Comparison of ENCODE assay signal across 31 cellular contexts in the genomic region with DNA sequence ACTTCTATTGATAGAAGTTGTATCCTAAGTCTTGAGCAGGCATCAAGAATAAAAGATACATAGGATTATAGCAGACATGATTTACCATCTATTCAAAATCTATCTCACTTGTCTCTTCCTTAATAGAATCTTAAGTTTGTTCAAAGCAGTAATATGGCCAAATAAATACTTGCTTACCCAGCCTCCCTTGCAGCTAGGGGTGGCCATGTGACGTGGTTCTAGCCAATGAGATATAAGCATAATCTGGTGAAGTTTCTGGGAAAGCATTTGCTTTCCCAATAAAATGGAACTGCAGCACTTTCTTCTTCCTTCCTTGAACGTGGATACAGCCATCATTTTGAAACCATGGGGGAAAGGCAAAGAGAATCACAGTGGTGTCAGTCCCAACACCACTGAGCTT.
"Had no signal": no experiment of that assay in that cellular context is flagged by ENCODE, and none has a peak within 500 bp of the region (broad histone marks: within the 10 kb centered on the region; RNA-seq: fewer than 3 reads in every experiment).

No MANE protein-coding gene starts in this region.

- H3K4me3 ChIP-seq: coronary artery, dorsolateral prefrontal cortex, gastrocnemius medialis, heart left ventricle had no signal

- H3K27me3 ChIP-seq: brain microvascular endothelial cell, dorsolateral prefrontal cortex, foreskin keratinocyte, gastrocnemius medialis, heart left ventricle had no signal

- H3K27ac ChIP-seq: brain microvascular endothelial cell, coronary artery, dorsolateral prefrontal cortex, foreskin keratinocyte, gastrocnemius medialis, heart left ventricle, VCaP had no signal

- ATAC-seq: activated CD4-positive, CD25-positive, alpha-beta regulatory T cell treated with anti-CD3 and anti-CD28 coated beads, Interleukin-2, amount 50 U/mL, for 24 hours; activated CD8-positive, alpha-beta memory T cell treated with anti-CD3 and anti-CD28 coated beads, Interleukin-2, amount 10 ng/mL, durations not matched to agents 7 days and 5 days; activated T-helper 17 cell treated with anti-CD3 and anti-CD28 coated beads, Interleukin-2, amount 50 U/mL, for 72 hours; esophagus mucosa; foreskin keratinocyte; gastrocnemius medialis; heart left ventricle had no signal

- H3K9me3 ChIP-seq: gastrocnemius medialis had no signal

- H3K36me3 ChIP-seq: brain microvascular endothelial cell, gastrocnemius medialis, heart left ventricle had no signal

- DNase-seq: activated B cell treated with CpG ODN at 0.5 μM for 24 hours; activated CD4-positive, alpha-beta memory T cell treated with anti-CD3 and anti-CD28 coated beads, Interleukin-2, amount 10 ng/mL, durations not matched to agents 7 days and 5 days; activated CD4-positive, alpha-beta T cell treated with anti-CD3 and anti-CD28 coated beads, Interleukin-2, amount 10 ng/mL, durations not matched to agents 7 days and 5 days; activated CD4-positive, alpha-beta T cell treated with anti-CD3 and anti-CD28 coated beads, Interleukin-2, amount 50 U/mL, for 4 hours; activated CD8-positive, alpha-beta memory T cell treated with anti-CD3 and anti-CD28 coated beads, Interleukin-2, amount 10 ng/mL, durations not matched to agents 7 days and 5 days; activated CD8-positive, alpha-beta memory T cell treated with anti-CD3 and anti-CD28 coated beads, Interleukin-2, amount 50 U/mL, for 48 hours; activated effector memory CD4-positive, alpha-beta T cell treated with Interleukin-2 at 50 U/mL for 16 hours; activated gamma-delta T cell treated with Interleukin-2 at 50 U/mL for 16 hours; activated naive CD4-positive, alpha-beta T cell treated with anti-CD3 and anti-CD28 coated beads, Interleukin-2, amount 50 U/mL, for 16 hours; activated naive CD4-positive, alpha-beta T cell treated with Interleukin-2 at 50 U/mL for 16 hours; activated T-cell treated with anti-CD3 and anti-CD28 coated beads for 4 hours; activated T-cell treated with anti-CD3 and anti-CD28 coated beads, Interleukin-2, amount 50 U/mL, for 24 hours; amniotic stem cell; anterior cingulate cortex; brain microvascular endothelial cell; dorsolateral prefrontal cortex; effector memory CD4-positive, alpha-beta T cell; endodermal cell; foreskin keratinocyte; gastrocnemius medialis; glutamatergic neuron; heart left ventricle; T-helper 2 cell had no signal

- FAIRE-seq: astrocyte, bronchial epithelial cell, TTC549 had no signal
